In the genomic region with DNA sequence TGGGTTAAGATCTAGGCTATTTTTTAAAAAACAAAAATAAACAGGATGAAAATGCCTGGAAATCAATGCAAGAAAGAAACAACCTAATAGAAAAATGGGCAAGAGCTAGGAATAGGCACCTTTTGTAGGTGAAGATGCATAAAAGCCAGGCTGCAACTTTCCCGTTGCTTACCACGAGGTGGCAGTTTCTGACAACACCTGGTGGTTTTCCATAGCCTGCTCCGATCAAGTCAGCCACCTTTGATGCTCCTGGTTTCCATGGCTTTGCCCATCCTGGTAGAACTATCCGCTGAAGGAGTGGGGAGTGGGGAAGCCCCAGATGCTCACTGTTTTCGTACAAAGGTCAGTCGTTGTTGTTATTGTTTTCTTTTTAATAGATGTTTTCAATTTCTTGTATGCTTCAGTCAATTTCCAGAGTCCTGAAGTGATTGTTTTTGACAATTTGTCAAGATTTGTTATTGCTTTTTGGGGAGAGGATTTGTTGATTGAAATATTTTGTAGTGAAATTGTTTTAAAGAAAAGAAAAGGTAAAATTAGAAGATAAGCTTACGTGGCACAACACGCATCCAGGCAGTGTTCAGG, we compare ENCODE assay signal across 8 cellular contexts. TPM values are rescaled to one million over a fixed set of nuclear protein-coding genes. Genes with fewer than 3 reads are reported as not detected.
DNase-seq lines count a peak whose midpoint lies in the region; ATAC-seq and TF ChIP-seq lines count a peak whose summit lies in the region.

No MANE protein-coding gene starts in this region.

- no peaks in the 10 kb centered on the region for H3K36me3 Mint-ChIP-seq in brain

- H3K27ac Mint-ChIP-seq in brain: no peak overlapping the region

- TF ChIP-seq CTCF in GM12864 (IDR thresholded peaks at IDR 0.05; ENCODE audit: low read depth, low read length, missing control alignments) (peak; percentile 58), brain (conservative IDR thresholded peaks at IDR 0.05) (peak; percentile 49 to 71), osteoblast (IDR thresholded peaks at IDR 0.05; ENCODE audit: extremely low read depth, low read depth, low read length) (peak; percentile 31)

- DNase-seq in GM12864 (ENCODE audit: low read depth): no peak
- DNase-seq in NCI-H2107 (lab: John Stamatoyannopoulos, UW): peak; percentile 29
- no peak for DNase-seq in osteoblast (ENCODE audit: insufficient read length, low spot score, missing footprints)
- no peak for DNase-seq in sciatic nerve (ENCODE audit: low spot score)
- no peak for DNase-seq in NCI-H1436 (lab: John Stamatoyannopoulos, UW)
- no peak for DNase-seq in activated naive CD4-positive, alpha-beta T cell (lab: John Stamatoyannopoulos, UW)

- no peak overlapping the region for H3K27ac ChIP-seq in osteoblast (ENCODE audit: low read depth, low read length)

- no peaks in the 10 kb centered on the region for H3K9me3 ChIP-seq in osteoblast (ENCODE audit: low read depth, low read length)

- H3K4me2 ChIP-seq in osteoblast (ENCODE audit: insufficient read depth, low read length): no peak overlapping the region

- intact Hi-C loops in sciatic nerve (cut with DNase I): no loop called here

- no peak overlapping the region for H2AFZ ChIP-seq in osteoblast (ENCODE audit: low read length)

- H3K27me3 ChIP-seq in osteoblast (ENCODE audit: insufficient read depth, low read length): peaks cover 25% of the 10 kb centered on the region

- no peaks in the 10 kb centered on the region for H3K79me2 ChIP-seq in osteoblast (ENCODE audit: insufficient read depth, low read length)

- no peaks in the 10 kb centered on the region for H3K4me1 ChIP-seq in osteoblast (ENCODE audit: insufficient read depth, low read length)

- H3K4me3 Mint-ChIP-seq in brain: no peak overlapping the region

- H4K20me1 ChIP-seq in osteoblast (ENCODE audit: insufficient read depth, low read length): no peaks in the 10 kb centered on the region

- H3K4me3 ChIP-seq in GM12864 (ENCODE audit: low read depth, low read length): no peak overlapping the region
- H3K4me3 ChIP-seq in osteoblast (ENCODE audit: insufficient read depth, low read length): no peak overlapping the region

- no peaks in the 10 kb centered on the region for H3K4me1 Mint-ChIP-seq in brain

- H3K36me3 ChIP-seq in osteoblast (ENCODE audit: insufficient read depth, low read length): no peaks in the 10 kb centered on the region

- ATAC-seq in sciatic nerve (no peak), GM18861 (IDR thresholded peaks at IDR 0.05; ENCODE audit: unreplicated experiment) (no peak)

- peaks cover 13% of the 10 kb centered on the region for H3K27me3 Mint-ChIP-seq in brain

- peaks cover 6 to 15% (median 9%) of the 10 kb centered on the region in 5 experiments for H3K9me3 Mint-ChIP-seq in brain

RNA-seq across cellular contexts. Expression of a gene that starts 24.1 kb away (rescaled TPM):
- 98.2 TPM for polyA plus RNA-seq in brain (ENCODE audit: insufficient read depth, low read depth, low replicate concordance)
- total RNA-seq in osteoblast: 27.9 and 28.6 TPM in 2 replicates
- 67.4 TPM for total RNA-seq in sciatic nerve

RNA-seq across cellular contexts. Expression of a gene that starts 32.1 kb away (rescaled TPM):
- 1.6 TPM for polyA plus RNA-seq in brain (ENCODE audit: insufficient read depth, low read depth, low replicate concordance)
- total RNA-seq in osteoblast (not detected in 2 replicates), sciatic nerve (30.5 TPM)

RNA-seq across cellular contexts. Expression of a gene that starts 32.3 kb away (rescaled TPM):
- polyA plus RNA-seq in brain (ENCODE audit: insufficient read depth, low read depth, low replicate concordance): 0.27 TPM
- total RNA-seq in osteoblast (not detected in 2 replicates), sciatic nerve (11.7 TPM)

RNA-seq across cellular contexts. Expression of a gene that starts 33.2 kb away (rescaled TPM):
- polyA plus RNA-seq in brain (ENCODE audit: insufficient read depth, low read depth, low replicate concordance): 20.1 TPM
- total RNA-seq in osteoblast: under 0.01 TPM in 1 of 2 replicates, not detected in the other
- total RNA-seq in sciatic nerve: 0.18 TPM

Comparison
In these comparisons a context has a peak if more than half of its experiments do, and no peak if none do; other contexts are left out.
1. RNA of a gene that starts 32.1 kb away (total RNA-seq): 30.5 TPM in sciatic nerve (single experiment); not detected in osteoblast; every median in the first group is over 10 times any median in the second.
2. RNA of a gene that starts 32.3 kb away (total RNA-seq): 11.7 TPM in sciatic nerve (single experiment); not detected in osteoblast; every median in the first group is over 10 times any median in the second.
3. Peak in every context shown above with its lines, with median percentiles within 50 percentile points of each other: CTCF ChIP-seq.